18 cellular contexts compared by ENCODE assay signal in the genomic region with DNA sequence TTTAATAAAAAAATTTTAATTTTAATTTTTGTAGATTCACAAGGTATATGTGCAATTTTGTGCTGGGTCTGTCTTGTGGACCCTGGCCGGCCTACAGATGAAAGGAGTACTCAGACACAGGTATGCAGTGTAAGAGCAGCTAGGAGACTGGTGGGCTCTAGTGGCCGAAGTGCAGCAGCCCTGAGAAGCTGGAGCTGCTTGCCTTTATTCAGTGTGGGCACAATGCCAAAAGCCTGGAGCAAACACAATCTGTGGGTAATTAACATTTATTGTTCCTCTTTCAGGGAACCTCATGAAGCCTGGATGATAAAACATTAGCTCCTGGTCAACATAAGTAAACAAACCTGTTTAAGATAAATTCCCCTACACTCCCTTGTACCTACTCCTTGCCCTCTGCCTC.
"Had no signal": no experiment of that assay in that cellular context is flagged by ENCODE, and none has a peak within 500 bp of the region (broad histone marks: within the 10 kb centered on the region; RNA-seq: fewer than 3 reads in every experiment).

No MANE protein-coding gene starts in this region.

- DNase-seq: activated B cell treated with CpG ODN at 0.5 μM for 24 hours; activated CD4-positive, alpha-beta T cell treated with anti-CD3 and anti-CD28 coated beads for 48 hours; activated CD8-positive, alpha-beta T cell treated with anti-CD3 and anti-CD28 coated beads for 36 hours; activated effector memory CD4-positive, alpha-beta T cell treated with anti-CD3 and anti-CD28 coated beads, Interleukin-2, amount 50 U/mL, for 16 hours; activated T-cell treated with anti-CD3 and anti-CD28 coated beads, Interleukin-2, amount 50 U/mL, for 4 hours; erythroblast; gastrocnemius medialis; heart right ventricle; midbrain; stimulated activated CD4-positive, alpha-beta T cell treated with anti-CD3 and anti-CD28 coated beads, Interleukin-4, amount 100 ng/mL, for 4 hours; stimulated activated CD8-positive, alpha-beta memory T cell treated with anti-CD3 and anti-CD28 coated beads, Interleukin-4, amount 100 ng/mL, for 48 hours; stimulated activated naive CD4-positive, alpha-beta T cell treated with Interleukin-2 at 50 U/mL for 16 hours; substantia nigra; uterus had no signal

- H3K9me3 ChIP-seq: gastrocnemius medialis, prostate gland, uterus had no signal

- H3K4me1 ChIP-seq: gastrocnemius medialis, prostate gland, tibial nerve, uterus had no signal

- H3K4me3 ChIP-seq: cardiac muscle cell, gastrocnemius medialis, heart right ventricle, prostate gland, smooth muscle cell, tibial nerve, uterus had no signal

- H3K36me3 ChIP-seq: cardiac muscle cell, gastrocnemius medialis, heart right ventricle, prostate gland, tibial nerve, uterus had no signal

- H3K27me3 ChIP-seq: cardiac muscle cell, gastrocnemius medialis, heart right ventricle, tibial nerve, uterus had no signal

- H3K27ac ChIP-seq: cardiac muscle cell, gastrocnemius medialis, heart right ventricle, prostate gland, tibial nerve, uterus had no signal
